Comparison of ENCODE assay signal across 1 cellular context in the genomic region with DNA sequence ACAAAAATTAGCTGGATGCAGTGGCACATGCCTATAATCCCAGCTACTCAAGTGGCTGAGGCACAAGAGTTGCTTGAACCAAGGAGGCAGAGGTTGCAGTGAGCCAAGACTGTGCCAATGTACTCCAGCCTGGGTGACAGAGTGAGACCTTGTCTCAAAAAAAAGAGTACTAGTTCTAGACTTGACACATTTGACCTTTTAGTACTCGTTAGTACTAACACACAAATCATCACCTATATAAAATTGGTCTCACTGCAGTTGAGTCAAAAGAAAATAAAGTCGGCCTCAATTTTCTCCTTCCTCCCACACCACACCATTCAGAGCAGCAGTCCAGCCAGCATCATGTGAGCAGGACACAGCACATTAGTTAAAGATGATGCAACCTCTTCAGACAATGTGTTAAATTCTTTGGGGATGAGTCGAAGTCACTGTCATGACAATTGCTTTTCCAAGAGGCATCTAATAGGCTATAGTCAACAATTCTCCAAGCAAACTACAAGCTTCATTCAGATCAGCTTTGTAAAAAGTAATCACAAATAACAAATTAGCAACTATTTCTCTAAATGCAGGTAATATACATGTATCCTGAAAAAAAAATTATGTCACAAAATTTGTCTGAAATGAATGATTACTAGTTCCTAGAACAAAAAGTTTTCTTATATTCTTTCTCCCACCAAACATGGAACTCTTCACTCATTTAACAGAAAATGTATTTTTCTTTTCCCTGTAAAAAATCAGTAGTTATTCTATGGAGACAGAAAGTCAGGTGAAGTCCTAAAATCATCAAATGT.
TF ChIP-seq lines count a peak whose summit lies in the region.

No MANE protein-coding gene starts in this region.

TF ChIP-seq in HCT116, 20 proteins besides CTCF, POLR2A, EP300 and RAD21 (continued from another document):
- TF ChIP-seq, protein P1, sequence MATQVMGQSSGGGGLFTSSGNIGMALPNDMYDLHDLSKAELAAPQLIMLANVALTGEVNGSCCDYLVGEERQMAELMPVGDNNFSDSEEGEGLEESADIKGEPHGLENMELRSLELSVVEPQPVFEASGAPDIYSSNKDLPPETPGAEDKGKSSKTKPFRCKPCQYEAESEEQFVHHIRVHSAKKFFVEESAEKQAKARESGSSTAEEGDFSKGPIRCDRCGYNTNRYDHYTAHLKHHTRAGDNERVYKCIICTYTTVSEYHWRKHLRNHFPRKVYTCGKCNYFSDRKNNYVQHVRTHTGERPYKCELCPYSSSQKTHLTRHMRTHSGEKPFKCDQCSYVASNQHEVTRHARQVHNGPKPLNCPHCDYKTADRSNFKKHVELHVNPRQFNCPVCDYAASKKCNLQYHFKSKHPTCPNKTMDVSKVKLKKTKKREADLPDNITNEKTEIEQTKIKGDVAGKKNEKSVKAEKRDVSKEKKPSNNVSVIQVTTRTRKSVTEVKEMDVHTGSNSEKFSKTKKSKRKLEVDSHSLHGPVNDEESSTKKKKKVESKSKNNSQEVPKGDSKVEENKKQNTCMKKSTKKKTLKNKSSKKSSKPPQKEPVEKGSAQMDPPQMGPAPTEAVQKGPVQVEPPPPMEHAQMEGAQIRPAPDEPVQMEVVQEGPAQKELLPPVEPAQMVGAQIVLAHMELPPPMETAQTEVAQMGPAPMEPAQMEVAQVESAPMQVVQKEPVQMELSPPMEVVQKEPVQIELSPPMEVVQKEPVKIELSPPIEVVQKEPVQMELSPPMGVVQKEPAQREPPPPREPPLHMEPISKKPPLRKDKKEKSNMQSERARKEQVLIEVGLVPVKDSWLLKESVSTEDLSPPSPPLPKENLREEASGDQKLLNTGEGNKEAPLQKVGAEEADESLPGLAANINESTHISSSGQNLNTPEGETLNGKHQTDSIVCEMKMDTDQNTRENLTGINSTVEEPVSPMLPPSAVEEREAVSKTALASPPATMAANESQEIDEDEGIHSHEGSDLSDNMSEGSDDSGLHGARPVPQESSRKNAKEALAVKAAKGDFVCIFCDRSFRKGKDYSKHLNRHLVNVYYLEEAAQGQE (IDR thresholded peaks at IDR 0.05; ENCODE audit: low read depth), result no peak
- TF ChIP-seq, protein P2, sequence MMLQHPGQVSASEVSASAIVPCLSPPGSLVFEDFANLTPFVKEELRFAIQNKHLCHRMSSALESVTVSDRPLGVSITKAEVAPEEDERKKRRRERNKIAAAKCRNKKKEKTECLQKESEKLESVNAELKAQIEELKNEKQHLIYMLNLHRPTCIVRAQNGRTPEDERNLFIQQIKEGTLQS (IDR thresholded peaks at IDR 0.05), result peak; percentile 95
- peak; percentile 86 for TF ChIP-seq CBX3 (IDR thresholded peaks at IDR 0.05; ENCODE audit: low read depth)
- TF ChIP-seq EZH2 (IDR thresholded peaks at IDR 0.05), result no peak
- TF ChIP-seq TCF7L2 (IDR thresholded peaks at IDR 0.05; ENCODE audit: borderline replicate concordance, extremely low read depth, insufficient read depth, insufficient read length), result no peak
- TF ChIP-seq POLR2AphosphoS5 (IDR thresholded peaks at IDR 0.05; ENCODE audit: low read depth, low read length), result peak; percentile 52
- TF ChIP-seq CEBPB (IDR thresholded peaks at IDR 0.05; ENCODE audit: low read depth), result peak; percentile 95
- TF ChIP-seq SRF (IDR thresholded peaks at IDR 0.05; ENCODE audit: low read depth), result no peak; the same call in 1 of the 2 replicates
- TF ChIP-seq ZNF274 (IDR thresholded peaks at IDR 0.05; ENCODE audit: low read depth, low read length), result no peak
- TF ChIP-seq, protein P3, sequence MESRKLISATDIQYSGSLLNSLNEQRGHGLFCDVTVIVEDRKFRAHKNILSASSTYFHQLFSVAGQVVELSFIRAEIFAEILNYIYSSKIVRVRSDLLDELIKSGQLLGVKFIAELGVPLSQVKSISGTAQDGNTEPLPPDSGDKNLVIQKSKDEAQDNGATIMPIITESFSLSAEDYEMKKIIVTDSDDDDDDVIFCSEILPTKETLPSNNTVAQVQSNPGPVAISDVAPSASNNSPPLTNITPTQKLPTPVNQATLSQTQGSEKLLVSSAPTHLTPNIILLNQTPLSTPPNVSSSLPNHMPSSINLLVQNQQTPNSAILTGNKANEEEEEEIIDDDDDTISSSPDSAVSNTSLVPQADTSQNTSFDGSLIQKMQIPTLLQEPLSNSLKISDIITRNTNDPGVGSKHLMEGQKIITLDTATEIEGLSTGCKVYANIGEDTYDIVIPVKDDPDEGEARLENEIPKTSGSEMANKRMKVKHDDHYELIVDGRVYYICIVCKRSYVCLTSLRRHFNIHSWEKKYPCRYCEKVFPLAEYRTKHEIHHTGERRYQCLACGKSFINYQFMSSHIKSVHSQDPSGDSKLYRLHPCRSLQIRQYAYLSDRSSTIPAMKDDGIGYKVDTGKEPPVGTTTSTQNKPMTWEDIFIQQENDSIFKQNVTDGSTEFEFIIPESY (IDR thresholded peaks at IDR 0.05; ENCODE audit: extremely low read depth, insufficient replicate concordance, low read length), result no peak
- TF ChIP-seq EZH2phosphoT487 (IDR thresholded peaks at IDR 0.05; ENCODE audit: borderline replicate concordance), result no peak
- no peak for TF ChIP-seq YY1 (IDR thresholded peaks at IDR 0.05; ENCODE audit: extremely low read depth, insufficient replicate concordance, low read depth, low read length)
- peak; percentile 39; the same call in 1 of the 2 replicates for TF ChIP-seq SIN3A (IDR thresholded peaks at IDR 0.05; ENCODE audit: low read depth)
- 0 out of 2 replicates have a peak, but pooled peaks have one; percentile 29 for TF ChIP-seq EGR1 (IDR thresholded peaks at IDR 0.05; ENCODE audit: low read depth)
- TF ChIP-seq MAX (IDR thresholded peaks at IDR 0.05), result peak; percentile 92
- TF ChIP-seq ELF1 (IDR thresholded peaks at IDR 0.05; ENCODE audit: borderline replicate concordance, low read depth), result no peak
- TF ChIP-seq JUND (IDR thresholded peaks at IDR 0.05), result peak; percentile 75
- peak; percentile 64; the same call in 1 of the 2 replicates for TF ChIP-seq SP1 (IDR thresholded peaks at IDR 0.05; ENCODE audit: low read depth)
TF ChIP-seq in HCT116: peak in this region for 10.
